In genomic region chr1:196372896-196373536, GRCh38 we compare ENCODE assay signal across 8 cellular contexts.
DNase-seq lines count a peak whose midpoint lies in the region; ATAC-seq lines count a peak whose summit lies in the region.

No MANE protein-coding gene starts in this region.

- no peak overlapping the region for H2BK120ac ChIP-seq in mesendoderm (ENCODE audit: low read depth, low read length)

- H3K4ac ChIP-seq in mesendoderm (ENCODE audit: low read depth, low read length), result no peak overlapping the region

- H2BK5ac ChIP-seq in mesendoderm (ENCODE audit: low read length), result no peak overlapping the region

- ATAC-seq in GM21786 (IDR thresholded peaks at IDR 0.05; ENCODE audit: unreplicated experiment), result peak; percentile 89
- no peak for ATAC-seq in esophagus mucosa

- H3K18ac ChIP-seq in mesendoderm (ENCODE audit: low read length), result no peak overlapping the region

- H3K4me1 ChIP-seq in mesendoderm (ENCODE audit: control insufficient read depth, low read depth, low read length), result no peaks in the 10 kb centered on the region

- H3K79me2 ChIP-seq in mesendoderm (ENCODE audit: control insufficient read depth, insufficient read depth, low read length), result no peaks in the 10 kb centered on the region

- no peaks in the 10 kb centered on the region for H3K36me3 ChIP-seq in mesendoderm (ENCODE audit: control insufficient read depth, insufficient read depth, low read length)

- no peak overlapping the region for H2AK5ac ChIP-seq in mesendoderm (ENCODE audit: low read length)

- H3K27ac ChIP-seq in mesendoderm (ENCODE audit: low read depth, low read length), result no peak overlapping the region

- H4K8ac ChIP-seq in mesendoderm (ENCODE audit: low read depth, low read length), result no peak overlapping the region

- no CpG with 5 or more reads among the region's 2 CpGs for WGBS in mesendoderm (ENCODE audit: extremely low coverage, insufficient coverage, low lambda C conversion rate)

- H3K56ac ChIP-seq in mesendoderm (ENCODE audit: low read length), result no peak overlapping the region

- H4K5ac ChIP-seq in mesendoderm (ENCODE audit: low read length), result no peak overlapping the region

- no peaks in the 10 kb centered on the region for H3K27me3 ChIP-seq in mesendoderm (ENCODE audit: insufficient read depth, low read length, poor library complexity)

- H3K4me3 ChIP-seq in mesendoderm (ENCODE audit: low read length), result no peak overlapping the region

- no peak overlapping the region for H3K9ac ChIP-seq in mesendoderm (ENCODE audit: low read length)

- no peak overlapping the region for H2BK15ac ChIP-seq in mesendoderm (replicated peaks; ENCODE audit: low read depth)

- no peak overlapping the region for H3K4me2 ChIP-seq in mesendoderm (ENCODE audit: low read length)

- H3K79me1 ChIP-seq in mesendoderm (ENCODE audit: low read length), result no peaks in the 10 kb centered on the region

- DNase-seq in NCI-H2107 treated with DMSO at 0.1 percent for 48 hours (lab: John Stamatoyannopoulos, UW; ENCODE audit: unreplicated experiment) (peak; percentile 21), NCI-H2107 (lab: John Stamatoyannopoulos, UW) (no peak), Kasumi-1 (lab: John Stamatoyannopoulos, UW) (peak; percentile 52 to 66), astrocyte of the hippocampus (ENCODE audit: low read depth, low spot score) (peak; percentile 22), mesendoderm (peak; percentile 44), 8988T (no peak)

- H3K23ac ChIP-seq in mesendoderm (ENCODE audit: low read length), result no peak overlapping the region

Comparison
In these comparisons a context has a peak if more than half of its experiments do, and no peak if none do; other contexts are left out.
1. DNase-seq: peak in NCI-H2107 treated with DMSO at 0.1 percent for 48 hours (single experiment), Kasumi-1 (2 of 2), astrocyte of the hippocampus (single experiment) and mesendoderm (single experiment); none in NCI-H2107 (single experiment) and 8988T (single experiment).